8 cellular contexts compared by ENCODE assay signal in the genomic region with DNA sequence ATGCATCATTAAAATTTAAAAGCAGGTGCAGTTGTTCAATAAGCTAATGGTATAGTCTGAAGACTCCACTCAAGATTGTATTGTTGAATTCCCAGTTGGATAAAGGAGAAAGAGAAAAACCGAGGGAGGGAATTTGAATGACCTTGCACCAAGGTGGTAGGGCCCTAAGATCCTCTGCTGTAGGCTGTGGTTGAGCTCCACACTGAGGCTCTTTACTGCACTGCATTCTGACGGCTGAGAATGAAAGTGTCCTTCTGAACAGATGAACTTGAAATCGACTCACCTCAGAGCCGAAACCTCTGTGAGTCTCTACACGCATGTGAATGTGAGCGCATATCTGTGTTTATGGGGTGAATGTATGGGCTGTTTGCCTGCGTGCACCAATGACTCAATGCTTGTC.
DNase-seq lines count a peak whose midpoint lies in the region; ATAC-seq and TF ChIP-seq lines count a peak whose summit lies in the region.

No MANE protein-coding gene starts in this region.

- no peaks in the 10 kb centered on the region for H3K36me3 Mint-ChIP-seq in mesothelial cell of epicardium
- H3K36me3 Mint-ChIP-seq in activated naive CD4-positive, alpha-beta T cell treated with anti-CD3 and anti-CD28 coated beads for 36 hours (ENCODE audit: low read depth): no peaks in the 10 kb centered on the region

- no peaks in the 10 kb centered on the region for H3K27me3 Mint-ChIP-seq in mesothelial cell of epicardium (ENCODE audit: low read depth)
- no peaks in the 10 kb centered on the region for H3K27me3 Mint-ChIP-seq in activated naive CD4-positive, alpha-beta T cell treated with anti-CD3 and anti-CD28 coated beads for 36 hours (ENCODE audit: low read depth)

- TF ChIP-seq CTCF in GM12864 (IDR thresholded peaks at IDR 0.05; ENCODE audit: low read depth, low read length, missing control alignments) (peak; percentile 26), astrocyte of the spinal cord (IDR thresholded peaks at IDR 0.05; ENCODE audit: low read depth, low read length) (peak; percentile 81), mesothelial cell of epicardium (IDR thresholded peaks at IDR 0.05; ENCODE audit: unreplicated experiment) (no peak)

- peaks cover 9% of the 10 kb centered on the region for H3K9me3 Mint-ChIP-seq in mesothelial cell of epicardium
- H3K9me3 Mint-ChIP-seq in activated naive CD4-positive, alpha-beta T cell treated with anti-CD3 and anti-CD28 coated beads for 36 hours: no peaks in the 10 kb centered on the region

- peaks cover 24% of the 10 kb centered on the region for H3K4me1 Mint-ChIP-seq in mesothelial cell of epicardium
- H3K4me1 Mint-ChIP-seq in activated naive CD4-positive, alpha-beta T cell treated with anti-CD3 and anti-CD28 coated beads for 36 hours (ENCODE audit: low read depth): no peaks in the 10 kb centered on the region

- in situ Hi-C loops in astrocyte of the spinal cord (cut with HindIII; ENCODE audit: low sequenced_read_pairs): no loop called here

- H3K27ac Mint-ChIP-seq in mesothelial cell of epicardium: peak overlapping the region; percentile 54
- H3K27ac Mint-ChIP-seq in activated naive CD4-positive, alpha-beta T cell treated with anti-CD3 and anti-CD28 coated beads for 36 hours: no peak overlapping the region

- no peak for ATAC-seq in GM19455 (IDR thresholded peaks at IDR 0.05; ENCODE audit: unreplicated experiment)
- no peak for ATAC-seq in GM19035 (IDR thresholded peaks at IDR 0.05; ENCODE audit: unreplicated experiment)

- no peak overlapping the region for H3K4me3 Mint-ChIP-seq in mesothelial cell of epicardium
- no peak overlapping the region for H3K4me3 Mint-ChIP-seq in activated naive CD4-positive, alpha-beta T cell treated with anti-CD3 and anti-CD28 coated beads for 36 hours

- intact Hi-C loops in activated naive CD4-positive, alpha-beta T cell treated with anti-CD3 and anti-CD28 coated beads for 36 hours (cut with micrococcal nuclease): no loop called here

- CTCF ChIA-PET in activated naive CD4-positive, alpha-beta T cell treated with anti-CD3 and anti-CD28 coated beads for 36 hours (lab: Charles Lee): no interaction called here

- DNase-seq in GM12864 (ENCODE audit: low read depth) (no peak), NCI-H146 treated with DMSO at 0.1 percent for 48 hours (lab: John Stamatoyannopoulos, UW; ENCODE audit: unreplicated experiment) (peak; percentile 18), astrocyte of the spinal cord (ENCODE audit: low read depth, low spot score) (peak; percentile 60), mesothelial cell of epicardium (ENCODE audit: low spot score in 2 of 2, unreplicated experiment in 2 of 2) (peak in 1 of 2 experiments; percentile 44), NCI-H2029 (lab: John Stamatoyannopoulos, UW) (no peak)
- no peak for DNase-seq in activated naive CD4-positive, alpha-beta T cell treated with anti-CD3 and anti-CD28 coated beads for 36 hours

- H3K4me3 ChIP-seq in GM12864 (ENCODE audit: low read depth, low read length) (no peak overlapping the region), astrocyte of the spinal cord (ENCODE audit: low read depth, low read length) (no peak overlapping the region)

Comparison
In these comparisons a context has a peak if more than half of its experiments do, and no peak if none do; other contexts are left out.
1. DNase-seq: peak in NCI-H146 treated with DMSO at 0.1 percent for 48 hours (single experiment) and astrocyte of the spinal cord (single experiment); none in GM12864 (single experiment), activated naive CD4-positive, alpha-beta T cell treated with anti-CD3 and anti-CD28 coated beads for 36 hours (single experiment) and NCI-H2029 (single experiment).